In genomic region chr13:31996611-31997010, GRCh38 we compare ENCODE assay signal across 24 cellular contexts. TPM values are rescaled to one million over a fixed set of nuclear protein-coding genes. Genes with fewer than 3 reads are reported as not detected.
A peak's percentile ranks its signal among the peaks of the same experiment; 100 is the strongest.
DNase-seq lines count a peak whose midpoint lies in the region; ATAC-seq and TF ChIP-seq lines count a peak whose summit lies in the region.
"Had no signal": no experiment of that assay in that cellular context is flagged by ENCODE, and none has a peak within 500 bp of the region (broad histone marks: within the 10 kb centered on the region; RNA-seq: fewer than 3 reads in every experiment).

No MANE protein-coding gene starts in this region.

- no peaks in the 10 kb centered on the region for H3K36me3 Mint-ChIP-seq in activated CD4-positive, alpha-beta T cell treated with anti-CD3 and anti-CD28 coated beads, Interleukin-2, amount 10 ng/mL, durations not matched to agents 7 days and 5 days (ENCODE audit: low read depth)

- POLR2A ChIA-PET in activated CD4-positive, alpha-beta T cell treated with anti-CD3 and anti-CD28 coated beads, Interleukin-2, amount 10 ng/mL, durations not matched to agents 7 days and 5 days (lab: Charles Lee), result no interaction called here

- DNase-seq in activated CD4-positive, alpha-beta T cell treated with anti-CD3 and anti-CD28 coated beads, Interleukin-2, amount 10 ng/mL, durations not matched to agents 7 days and 5 days, result no peak
- DNase-seq in activated CD4-positive, alpha-beta T cell treated with anti-CD3 and anti-CD28 coated beads for 4 hours, result no peak
- DNase-seq in NCI-H69 (lab: John Stamatoyannopoulos, UW), result peak; percentile 67
- no peak for DNase-seq in brain microvascular endothelial cell
- DNase-seq in retinal pigment epithelial cell (ENCODE audit: low read depth), result no peak
- DNase-seq in RPMI8226, result no peak
- DNase-seq in OCI-M2 (lab: John Stamatoyannopoulos, UW; ENCODE audit: unreplicated experiment), result no peak
- DNase-seq in Right ventricle myocardium superior, result no peak
- DNase-seq: 8988T; Caco-2; CD4-positive, alpha-beta T cell; DMS153; EL; GOT3; MG63; NCI-H1048; NCI-H1436; NCI-H2081; NCI-H510A treated with DMSO at 0.1 percent for 48 hours; NCI-H82; OCI-M1 had no signal

- CTCF ChIA-PET in activated CD4-positive, alpha-beta T cell treated with anti-CD3 and anti-CD28 coated beads, Interleukin-2, amount 10 ng/mL, durations not matched to agents 7 days and 5 days (lab: Charles Lee), result no interaction called here

- H3K9me3 Mint-ChIP-seq in activated CD4-positive, alpha-beta T cell treated with anti-CD3 and anti-CD28 coated beads, Interleukin-2, amount 10 ng/mL, durations not matched to agents 7 days and 5 days, result no peaks in the 10 kb centered on the region

- H3K36me3 ChIP-seq in brain microvascular endothelial cell (replicated peaks), result no peaks in the 10 kb centered on the region
- H3K36me3 ChIP-seq: MG63, SJSA1 had no signal

- intact Hi-C loops in Right ventricle myocardium superior (cut with DNase I), result no loop called here

- in situ Hi-C loops in brain microvascular endothelial cell (cut with HindIII; ENCODE audit: low pct_ligation_motif_present, low sequenced_read_pairs), result no loop called here

- no peaks in the 10 kb centered on the region for H3K27me3 Mint-ChIP-seq in activated CD4-positive, alpha-beta T cell treated with anti-CD3 and anti-CD28 coated beads, Interleukin-2, amount 10 ng/mL, durations not matched to agents 7 days and 5 days
- H3K27me3 Mint-ChIP-seq: B cell had no signal

- H3K4me3 Mint-ChIP-seq in activated CD4-positive, alpha-beta T cell treated with anti-CD3 and anti-CD28 coated beads, Interleukin-2, amount 10 ng/mL, durations not matched to agents 7 days and 5 days, result no peak overlapping the region
- H3K4me3 Mint-ChIP-seq: B cell; CD4-positive, alpha-beta T cell had no signal

- H3K4me3 ChIP-seq in brain microvascular endothelial cell (ENCODE audit: low read depth, low read length) (no peak overlapping the region), retinal pigment epithelial cell (ENCODE audit: low read length) (no peak overlapping the region)
- H3K4me3 ChIP-seq: GM12878, MG63, SJSA1 had no signal

- peak overlapping the region; percentile 33 for H3K27ac Mint-ChIP-seq in activated CD4-positive, alpha-beta T cell treated with anti-CD3 and anti-CD28 coated beads, Interleukin-2, amount 10 ng/mL, durations not matched to agents 7 days and 5 days
- H3K27ac Mint-ChIP-seq: B cell; CD4-positive, alpha-beta T cell had no signal

- peak; percentile 10 for TF ChIP-seq CTCF in brain microvascular endothelial cell (IDR thresholded peaks at IDR 0.05; ENCODE audit: low read depth, low read length, missing control alignments)
- peak; percentile 5 for TF ChIP-seq CTCF in retinal pigment epithelial cell (conservative IDR thresholded peaks at IDR 0.05; ENCODE audit: low read depth, low read length)

- no peaks in the 10 kb centered on the region for H3K4me1 Mint-ChIP-seq in activated CD4-positive, alpha-beta T cell treated with anti-CD3 and anti-CD28 coated beads, Interleukin-2, amount 10 ng/mL, durations not matched to agents 7 days and 5 days
- H3K4me1 Mint-ChIP-seq: B cell had no signal

- no peak overlapping the region for H3K27ac ChIP-seq in brain microvascular endothelial cell
- H3K27ac ChIP-seq: SJSA1 had no signal

- H3K27me3 ChIP-seq in brain microvascular endothelial cell (replicated peaks), result no peaks in the 10 kb centered on the region
- H3K27me3 ChIP-seq: MG63, SJSA1 had no signal

- ATAC-seq in Right ventricle myocardium superior (ENCODE audit: poor library complexity), result no peak
- ATAC-seq: GM12878 had no signal

RNA-seq across cellular contexts. Expression of gene FRY, which starts 35.0 kb away (rescaled TPM):
- total RNA-seq in activated CD4-positive, alpha-beta T cell treated with anti-CD3 and anti-CD28 coated beads, Interleukin-2, amount 10 ng/mL, durations not matched to agents 7 days and 5 days, result 10 to 100 TPM; 12.0 to 14.3 TPM
- total RNA-seq in Right ventricle myocardium superior, result 137 TPM
